ENCODE assay signal across 8 cellular contexts in genomic region chr1:155219592-155220031, GRCh38. TPM values are rescaled to one million over a fixed set of nuclear protein-coding genes. Genes with fewer than 3 reads are reported as not detected.
A peak's percentile ranks its signal among the peaks of the same experiment; 100 is the strongest.
DNase-seq lines count a peak whose midpoint lies in the region; ATAC-seq and TF ChIP-seq lines count a peak whose summit lies in the region.

No MANE protein-coding gene starts in this region.

- 0% methylated on average over 1 of the region's 1 CpG for WGBS in esophagus muscularis mucosa

- RAD21 ChIA-PET in HCT116 (lab: Charles Lee; ENCODE audit: low non-redundant PET in 1 of 2, low total read pairs in 2 of 2, uncharacterized antibody in 2 of 2, unreplicated experiment in 2 of 2): no interaction called here

- no peaks in the 10 kb centered on the region for H3K27me3 Mint-ChIP-seq in osteocyte (ENCODE audit: unreplicated experiment)

- CTCF ChIA-PET in HCT116 (lab: Charles Lee): interaction anchor here (0.8 to 1.7 kb wide), 6 partner anchors 12 to 47 kb away, joined by 3 to 8 read pairs (median 4); partner anchors contain the start of genes KRTCAP2, MTX1 and THBS3
- CTCF ChIA-PET in Panc1 (lab: Charles Lee): no interaction called here

- ATAC-seq in HCT116 (peak; percentile 58), Panc1 (no peak), GM18858 (IDR thresholded peaks at IDR 0.05; ENCODE audit: unreplicated experiment) (no peak), HG03280 (IDR thresholded peaks at IDR 0.05; ENCODE audit: unreplicated experiment) (no peak), GM21381 (IDR thresholded peaks at IDR 0.05; ENCODE audit: unreplicated experiment) (no peak)

- H3K9me2 ChIP-seq in HCT116 (ENCODE audit: insufficient read depth): no peaks in the 10 kb centered on the region

- POLR2A ChIA-PET in HCT116 (lab: Charles Lee) (interaction anchor here (0.8 to 0.9 kb wide), 2 partner anchors 13 to 26 kb away, joined by 3 to 4 read pairs; no protein-coding TSS in a partner anchor), Panc1 (lab: Charles Lee) (no interaction called here)

- no peak for DNase-seq in HCT116 (ENCODE audit: low read depth, low spot score)
- DNase-seq in Panc1 (ENCODE audit: low read depth, low spot score): no peak
- no peak for DNase-seq in esophagus muscularis mucosa (ENCODE audit: extremely low spot score)
- no peak for DNase-seq in osteocyte (ENCODE audit: extremely low spot score, unreplicated experiment)
- DNase-seq in amniotic stem cell (lab: John Stamatoyannopoulos, UW): no peak

- no peaks in the 10 kb centered on the region for H3K9me3 Mint-ChIP-seq in osteocyte (ENCODE audit: unreplicated experiment)

- peak overlapping the region; percentile 62 for H3K4me2 ChIP-seq in HCT116 (ENCODE audit: low read length)

- peaks cover 20% of the 10 kb centered on the region for H3K4me1 Mint-ChIP-seq in osteocyte (ENCODE audit: unreplicated experiment)

- peak overlapping the region; percentile 95 for H2AFZ ChIP-seq in HCT116 (ENCODE audit: low read depth, low read length, poor library complexity, severe bottlenecking)

- H3K4me3 ChIP-seq in HCT116 (replicated peaks in 1 of 2; ENCODE audit: low read depth in 1 of 2, low read length in 2 of 2): peak overlapping the region in 1 of 2 experiments; percentile 45; a peak in 1 of 4 replicates
- no peak overlapping the region for H3K4me3 ChIP-seq in Panc1 (ENCODE audit: low read depth in 2 of 2, low read length in 2 of 2)
- H3K4me3 ChIP-seq in esophagus muscularis mucosa: peak overlapping the region in 3 of 4 donors; percentile 15 to 33 (median 29)

- no peak overlapping the region for H3K4me3 Mint-ChIP-seq in osteocyte (ENCODE audit: unreplicated experiment)

- H3K27me3 ChIP-seq in HCT116 (ENCODE audit: insufficient read depth, low read length) (no peaks in the 10 kb centered on the region), Panc1 (ENCODE audit: control insufficient read depth, insufficient read depth, low read length) (no peaks in the 10 kb centered on the region), esophagus muscularis mucosa (no peaks in the 10 kb centered on the region)

- H3K4me1 ChIP-seq in HCT116 (ENCODE audit: control insufficient read depth in 1 of 2, insufficient read depth in 2 of 2, low read length in 2 of 2) (peaks cover 4 to 25% of the 10 kb centered on the region in 2 experiments), Panc1 (ENCODE audit: control insufficient read depth, insufficient read depth, low read length) (peaks cover 9% of the 10 kb centered on the region), esophagus muscularis mucosa (peaks cover 5 to 20% (median 15%) of the 10 kb centered on the region in 4 donors)

- H3K27ac Mint-ChIP-seq in osteocyte (ENCODE audit: unreplicated experiment): peak overlapping the region; percentile 63

- peak overlapping the region; percentile 28 for H3K27ac ChIP-seq in HCT116 (ENCODE audit: low read depth, low read length)
- H3K27ac ChIP-seq in Panc1 (ENCODE audit: low read length): peak overlapping the region; percentile 2; the same call in 1 of the 2 replicates
- H3K27ac ChIP-seq in esophagus muscularis mucosa (replicated peaks in 1 of 4): no peak overlapping the region

- H3K9ac ChIP-seq in HCT116 (ENCODE audit: low read length): 0 out of 2 replicates have a peak overlapping the region, but pooled peaks have one; percentile 14

- TF ChIP-seq CTCF in HCT116 (IDR thresholded peaks at IDR 0.05 in 2 of 3, conservative IDR thresholded peaks at IDR 0.05 in 1 of 3; ENCODE audit: borderline replicate concordance in 1 of 3, insufficient read depth in 1 of 3, low read depth in 2 of 3, low read length in 2 of 3) (no peak), Panc1 (IDR thresholded peaks at IDR 0.05) (no peak), esophagus muscularis mucosa (IDR thresholded peaks at IDR 0.05) (no peak), osteocyte (IDR thresholded peaks at IDR 0.05) (no peak)

- no peak for TF ChIP-seq RAD21 in HCT116 (IDR thresholded peaks at IDR 0.05; ENCODE audit: low read depth)

- no peaks in the 10 kb centered on the region for H4K20me1 ChIP-seq in HCT116 (ENCODE audit: insufficient read depth)

- H3K9me3 ChIP-seq in HCT116 (ENCODE audit: control insufficient read depth in 1 of 2, insufficient read depth in 1 of 2, low read depth in 1 of 2, low read length in 2 of 2): no peaks in the 10 kb centered on the region
- H3K9me3 ChIP-seq in Panc1 (ENCODE audit: control insufficient read depth, insufficient read depth, low read depth, low read length): no peaks in the 10 kb centered on the region
- no peaks in the 10 kb centered on the region for H3K9me3 ChIP-seq in esophagus muscularis mucosa

- no peaks in the 10 kb centered on the region for H3K79me2 ChIP-seq in HCT116 (ENCODE audit: insufficient read depth, low read length)

- no TSS peak for BruUV-seq in HCT116 (replicated peaks; lab: Mats Ljungman, UMichigan)
- BruUV-seq in Panc1 (replicated peaks; lab: Mats Ljungman, UMichigan): no TSS peak

- H3K36me3 Mint-ChIP-seq in osteocyte (ENCODE audit: unreplicated experiment): no peaks in the 10 kb centered on the region

- H3K36me3 ChIP-seq in HCT116 (ENCODE audit: control insufficient read depth in 1 of 2, insufficient read depth in 2 of 2, low read length in 2 of 2) (no peaks in the 10 kb centered on the region), Panc1 (ENCODE audit: control insufficient read depth, insufficient read depth, low read length) (no peaks in the 10 kb centered on the region), esophagus muscularis mucosa (peaks cover 0 to 16% (median 7%) of the 10 kb centered on the region in 4 donors)

- intact Hi-C loops in HCT116 (cut with micrococcal nuclease) (no loop called here), Panc1 (cut with micrococcal nuclease; ENCODE audit: unreplicated experiment) (no loop called here), esophagus muscularis mucosa (cut with DNase I) (no loop called here)

- no peak for TF ChIP-seq EP300 in esophagus muscularis mucosa (IDR thresholded peaks at IDR 0.05)

- no peak for TF ChIP-seq POLR2A in HCT116 (IDR thresholded peaks at IDR 0.05; ENCODE audit: borderline replicate concordance, extremely low read depth, insufficient read depth, insufficient read length)
- no peak for TF ChIP-seq POLR2A in esophagus muscularis mucosa (IDR thresholded peaks at IDR 0.05; ENCODE audit: low read depth)

- in situ Hi-C loops in Panc1 (cut with HindIII; ENCODE audit: low pct_unique_long_range_greater_than_20kb, low sequenced_read_pairs): no loop called here

TF ChIP-seq in HCT116, 20 proteins besides CTCF, POLR2A, EP300 and RAD21:
- TF ChIP-seq ELF1 (IDR thresholded peaks at IDR 0.05; ENCODE audit: borderline replicate concordance, low read depth): no peak
- TF ChIP-seq ZFX (IDR thresholded peaks at IDR 0.05): no peak
- no peak for TF ChIP-seq JUND (IDR thresholded peaks at IDR 0.05)
- TF ChIP-seq EZH2 (IDR thresholded peaks at IDR 0.05): no peak
- TF ChIP-seq FOSL1 (IDR thresholded peaks at IDR 0.05; ENCODE audit: low read depth): no peak
- TF ChIP-seq YY1 (IDR thresholded peaks at IDR 0.05; ENCODE audit: extremely low read depth, insufficient replicate concordance, low read depth, low read length): peak; percentile 97
- no peak for TF ChIP-seq ZBTB33 (IDR thresholded peaks at IDR 0.05; ENCODE audit: extremely low read depth, insufficient replicate concordance, low read length)

RNA-seq across cellular contexts. Expression of gene MTX1, which starts 11.1 kb away (rescaled TPM):
- total RNA-seq in HCT116 (2021; ENCODE audit: unreplicated experiment): 69.1 TPM
- 94.7 and 108 TPM in 2 replicates for polyA plus RNA-seq in HCT116 (2012)
- total RNA-seq in Panc1 (2021; ENCODE audit: unreplicated experiment): 53.6 TPM
- polyA plus RNA-seq in Panc1 (2012; ENCODE audit: insufficient read length): 87.4 TPM
- total RNA-seq in esophagus muscularis mucosa: 10 to 100 TPM; 34.1 to 52.8 (median 38.0) TPM
- 31.9 and 33.2 TPM in 2 replicates for total RNA-seq in osteocyte

RNA-seq across cellular contexts. Expression of gene THBS3, which starts 11.9 kb away (rescaled TPM):
- total RNA-seq in HCT116 (2021; ENCODE audit: unreplicated experiment) (15.9 TPM), Panc1 (2021; ENCODE audit: unreplicated experiment) (35.9 TPM), esophagus muscularis mucosa (10 to 100 TPM; 16.2 to 37.4 (median 23.4) TPM), osteocyte (55.4 and 57.2 TPM in 2 replicates)
- 14.3 and 14.5 TPM in 2 replicates for polyA plus RNA-seq in HCT116 (2012)
- 40.8 TPM for polyA plus RNA-seq in Panc1 (2012; ENCODE audit: insufficient read length)

RNA-seq across cellular contexts. Expression of gene ENTREP3, which starts 35.7 kb away (rescaled TPM):
- total RNA-seq in HCT116 (2021; ENCODE audit: unreplicated experiment) (69.9 TPM), Panc1 (2021; ENCODE audit: unreplicated experiment) (94.7 TPM), esophagus muscularis mucosa (10 to 100 TPM; 15.1 to 38.7 (median 22.6) TPM), osteocyte (36.6 and 37.6 TPM in 2 replicates)
- polyA plus RNA-seq in HCT116 (2012): 41.9 and 50.3 TPM in 2 replicates
- 122 TPM for polyA plus RNA-seq in Panc1 (2012; ENCODE audit: insufficient read length)

RNA-seq across cellular contexts. Expression of gene SCAMP3, which starts 42.5 kb away (rescaled TPM):
- total RNA-seq in HCT116 (2021; ENCODE audit: unreplicated experiment) (64.2 TPM), Panc1 (2021; ENCODE audit: unreplicated experiment) (200 TPM), esophagus muscularis mucosa (10 to 100 TPM; 33.6 to 56.0 (median 43.5) TPM), osteocyte (73.7 and 74.6 TPM in 2 replicates)
- 69.6 and 72.5 TPM in 2 replicates for polyA plus RNA-seq in HCT116 (2012)
- polyA plus RNA-seq in Panc1 (2012; ENCODE audit: insufficient read length): 232 TPM

RNA-seq across cellular contexts. Expression of gene TRIM46, which starts 46.0 kb away (rescaled TPM):
- total RNA-seq in HCT116 (2021; ENCODE audit: unreplicated experiment) (3.8 TPM), Panc1 (2021; ENCODE audit: unreplicated experiment) (3.8 TPM), esophagus muscularis mucosa (1 to 10 TPM in 1 of 4 donors, under 1 TPM in 2, not detected in 1; 0.13 to 1.7 (median 0.17) TPM), osteocyte (6.1 and 7.7 TPM in 2 replicates)
- polyA plus RNA-seq in HCT116 (2012): 2.0 and 2.2 TPM in 2 replicates
- 8.0 TPM for polyA plus RNA-seq in Panc1 (2012; ENCODE audit: insufficient read length)

Comparison
In these comparisons a context has a peak if more than half of its experiments do, and no peak if none do; other contexts are left out.
1. H3K27ac ChIP-seq: peak in HCT116 (single experiment) and Panc1 (single experiment); none in esophagus muscularis mucosa (0 of 4).
2. H3K4me3 ChIP-seq: peak in esophagus muscularis mucosa (3 of 4); none in Panc1 (0 of 2).